In genomic region chrX:153320502-153321184, GRCh38 we compare ENCODE assay signal across 13 cellular contexts. TPM values are rescaled to one million over a fixed set of nuclear protein-coding genes. Genes with fewer than 3 reads are reported as not detected.
DNase-seq lines count a peak whose midpoint lies in the region; ATAC-seq and TF ChIP-seq lines count a peak whose summit lies in the region.
"Not testable (repeated sequence)": the region's sequence is repeated elsewhere in the genome, so short reads cannot be mapped to it uniquely, and the experiment has no call there.
"Had no signal": no experiment of that assay in that cellular context is flagged by ENCODE, and none has a peak within 500 bp of the region (broad histone marks: within the 10 kb centered on the region; RNA-seq: fewer than 3 reads in every experiment).

No MANE protein-coding gene starts in this region.

- not testable (repeated sequence) for H3K9me3 Mint-ChIP-seq in activated CD8-positive, alpha-beta T cell treated with anti-CD3 and anti-CD28 coated beads for 36 hours
- peaks cover 29% of the 10 kb centered on the region for H3K9me3 Mint-ChIP-seq in nephron
- H3K9me3 Mint-ChIP-seq in osteocyte (ENCODE audit: unreplicated experiment), result peaks cover 15% of the 10 kb centered on the region

- intact Hi-C loops in activated CD8-positive, alpha-beta T cell treated with anti-CD3 and anti-CD28 coated beads for 36 hours (cut with micrococcal nuclease), result not testable (repeated sequence)

- CTCF ChIA-PET in activated CD8-positive, alpha-beta T cell treated with anti-CD3 and anti-CD28 coated beads for 36 hours (lab: Charles Lee), result not testable (repeated sequence)

- POLR2A ChIA-PET in activated CD8-positive, alpha-beta T cell treated with anti-CD3 and anti-CD28 coated beads for 36 hours (lab: Charles Lee), result not testable (repeated sequence)

- peak; percentile 13 for ATAC-seq in activated CD8-positive, alpha-beta T cell treated with anti-CD3 and anti-CD28 coated beads for 36 hours
- peak; percentile 68 for ATAC-seq in foreskin keratinocyte

- not testable (repeated sequence) for H3K27ac ChIP-seq in HUES6 (ENCODE audit: low read depth, low read length); foreskin keratinocyte

- not testable (repeated sequence) for H3K4me1 ChIP-seq in HUES6 (ENCODE audit: control insufficient read depth, insufficient read depth, low read length); foreskin keratinocyte

- peak overlapping the region; percentile 10; the same call in 1 of the 2 replicates for H3K4me3 ChIP-seq in H7 (ENCODE audit: insufficient read depth, low read depth, low read length)
- peak overlapping the region; percentile 44 for H3K4me3 ChIP-seq in HUES6 (ENCODE audit: low read depth, low read length)
- H3K4me3 ChIP-seq in iPS-18c (ENCODE audit: insufficient read depth, low read depth, low read length), result peak overlapping the region; percentile 20; the same call in 1 of the 2 replicates

- H3K27ac Mint-ChIP-seq in activated CD8-positive, alpha-beta T cell treated with anti-CD3 and anti-CD28 coated beads for 36 hours; nephron; osteocyte (ENCODE audit: unreplicated experiment): not testable (repeated sequence)

- not testable (repeated sequence) for H3K9ac ChIP-seq in HUES6 (ENCODE audit: low read length)

- H3K9me3 ChIP-seq in HUES6 (ENCODE audit: control insufficient read depth, insufficient read depth, low read depth, low read length); iPS-18c (ENCODE audit: control insufficient read depth, insufficient read depth, low read length): not testable (repeated sequence)

- not testable (repeated sequence) for H3K36me3 ChIP-seq in H7 (replicated peaks; ENCODE audit: control insufficient read depth, insufficient read depth, low read length); HUES6 (ENCODE audit: control insufficient read depth, insufficient read depth, low read length)

- H3K4me3 Mint-ChIP-seq in activated CD8-positive, alpha-beta T cell treated with anti-CD3 and anti-CD28 coated beads for 36 hours; osteocyte (ENCODE audit: unreplicated experiment): not testable (repeated sequence)
- peak overlapping the region in 2 of 3 experiments; percentile 43 to 66 for H3K4me3 Mint-ChIP-seq in nephron

- not testable (repeated sequence) for H3K27me3 ChIP-seq in H7 (ENCODE audit: control insufficient read depth, insufficient read depth, low read length)
- H3K27me3 ChIP-seq in HUES6 (ENCODE audit: control insufficient read depth, insufficient read depth, low read length), result peaks cover 27% of the 10 kb centered on the region
- H3K27me3 ChIP-seq in foreskin keratinocyte, result peaks cover 21% of the 10 kb centered on the region

- not testable (repeated sequence) for H3K4me1 Mint-ChIP-seq in activated CD8-positive, alpha-beta T cell treated with anti-CD3 and anti-CD28 coated beads for 36 hours (ENCODE audit: low read depth); nephron; osteocyte (ENCODE audit: unreplicated experiment)

- peak; percentile 60 for DNase-seq in H7
- not testable (repeated sequence) for DNase-seq in activated CD8-positive, alpha-beta T cell treated with anti-CD3 and anti-CD28 coated beads for 36 hours
- DNase-seq in foreskin keratinocyte, result peak in 1 of 2 donors; percentile 7
- peak; percentile 53 for DNase-seq in osteocyte (ENCODE audit: extremely low spot score, unreplicated experiment)

- not testable (repeated sequence) for TF ChIP-seq CTCF in activated CD8-positive, alpha-beta T cell treated with anti-CD3 and anti-CD28 coated beads for 36 hours (IDR thresholded peaks at IDR 0.05); foreskin keratinocyte (conservative IDR thresholded peaks at IDR 0.05); nephron (IDR thresholded peaks at IDR 0.05; ENCODE audit: unreplicated experiment in 3 of 3); osteocyte (IDR thresholded peaks at IDR 0.05)

- not testable (repeated sequence) for H3K36me3 Mint-ChIP-seq in activated CD8-positive, alpha-beta T cell treated with anti-CD3 and anti-CD28 coated beads for 36 hours (ENCODE audit: low read depth); nephron (ENCODE audit: low read depth); osteocyte (ENCODE audit: unreplicated experiment)

- H3K27me3 Mint-ChIP-seq in activated CD8-positive, alpha-beta T cell treated with anti-CD3 and anti-CD28 coated beads for 36 hours, result peaks cover 11% of the 10 kb centered on the region
- H3K27me3 Mint-ChIP-seq in nephron (ENCODE audit: low read depth) (peaks cover 32% of the 10 kb centered on the region), osteocyte (ENCODE audit: unreplicated experiment) (peaks cover 15% of the 10 kb centered on the region)

RNA-seq across cellular contexts. Expression of gene PNMA6F, which starts 0.9 kb away (rescaled TPM):
- total RNA-seq in H7 (2014; rRNA removed; shearing (Covaris generic)), result not detected in 2 replicates
- not detected for total RNA-seq in activated CD8-positive, alpha-beta T cell treated with anti-CD3 and anti-CD28 coated beads for 36 hours
- total RNA-seq in foreskin keratinocyte (not detected in 2 replicates), osteocyte (not detected in 2 replicates)
- polyA plus RNA-seq in foreskin keratinocyte, result not detected in 2 replicates
- total RNA-seq: A673; CD8-positive, alpha-beta T cell; H4; HT-29 had no signal
- polyA plus RNA-seq: BJ, CD14-positive monocyte had no signal

RNA-seq across cellular contexts. Expression of gene ZNF275, which starts 13.3 kb away (rescaled TPM):
- 5.1 and 6.9 TPM in 2 replicates for total RNA-seq in H7 (2014; rRNA removed; shearing (Covaris generic))
- total RNA-seq in activated CD8-positive, alpha-beta T cell treated with anti-CD3 and anti-CD28 coated beads for 36 hours, result 10 to 100 TPM; 14.2 to 14.7 TPM
- total RNA-seq in foreskin keratinocyte (6.7 and 7.2 TPM in 2 replicates), osteocyte (14.0 and 14.6 TPM in 2 replicates)
- polyA plus RNA-seq in foreskin keratinocyte, result 2.4 and 2.7 TPM in 2 replicates
